In genomic region chr6:78835817-78836216, GRCh38 we compare ENCODE assay signal across 11 cellular contexts. TPM values are rescaled to one million over a fixed set of nuclear protein-coding genes. Genes with fewer than 3 reads are reported as not detected.
DNase-seq lines count a peak whose midpoint lies in the region; ATAC-seq and TF ChIP-seq lines count a peak whose summit lies in the region.
"Had no signal": no experiment of that assay in that cellular context is flagged by ENCODE, and none has a peak within 500 bp of the region (broad histone marks: within the 10 kb centered on the region; RNA-seq: fewer than 3 reads in every experiment).

No MANE protein-coding gene starts in this region.

- H3K36me3 Mint-ChIP-seq in activated CD4-positive, alpha-beta T cell treated with anti-CD3 and anti-CD28 coated beads for 36 hours (ENCODE audit: low read depth), result no peaks in the 10 kb centered on the region

- no peak overlapping the region for H3K27ac Mint-ChIP-seq in activated CD4-positive, alpha-beta T cell treated with anti-CD3 and anti-CD28 coated beads for 36 hours

- no peak overlapping the region for H3K4me3 Mint-ChIP-seq in activated CD4-positive, alpha-beta T cell treated with anti-CD3 and anti-CD28 coated beads for 36 hours

- intact Hi-C loops in lower lobe of right lung (cut with DNase I), result no loop called here
- intact Hi-C loops in activated CD4-positive, alpha-beta T cell treated with anti-CD3 and anti-CD28 coated beads for 36 hours (cut with DNase I, micrococcal nuclease), result no loop called here

- H3K27ac ChIP-seq in lower lobe of right lung, result no peak overlapping the region

- no peak for TF ChIP-seq CTCF in lower lobe of right lung (IDR thresholded peaks at IDR 0.05)

- no peak for ATAC-seq in lower lobe of right lung
- no peak for ATAC-seq in activated CD4-positive, alpha-beta T cell treated with anti-CD3 and anti-CD28 coated beads for 36 hours
- ATAC-seq in GM21786 (IDR thresholded peaks at IDR 0.05; ENCODE audit: unreplicated experiment), result no peak
- ATAC-seq: activated CD4-positive, CD25-positive, alpha-beta regulatory T cell treated with anti-CD3 and anti-CD28 coated beads, Interleukin-2, amount 50 U/mL, for 24 hours had no signal

- peaks cover 6% of the 10 kb centered on the region for H3K4me1 ChIP-seq in adipocyte (ENCODE audit: control insufficient read depth, insufficient read depth, low read length)
- peaks cover 7% of the 10 kb centered on the region for H3K4me1 ChIP-seq in lower lobe of right lung

- CTCF ChIA-PET in activated CD4-positive, alpha-beta T cell treated with anti-CD3 and anti-CD28 coated beads for 36 hours (lab: Charles Lee), result interaction anchor here (1.2 kb wide), 1 partner anchor 219 kb away, joined by 3 read pairs; no protein-coding TSS in a partner anchor

- peaks cover 2% of the 10 kb centered on the region for H3K9me3 Mint-ChIP-seq in activated CD4-positive, alpha-beta T cell treated with anti-CD3 and anti-CD28 coated beads for 36 hours (ENCODE audit: low read depth)

- peaks cover 22% of the 10 kb centered on the region for H3K27me3 Mint-ChIP-seq in activated CD4-positive, alpha-beta T cell treated with anti-CD3 and anti-CD28 coated beads for 36 hours

- POLR2A ChIA-PET in activated CD4-positive, alpha-beta T cell treated with anti-CD3 and anti-CD28 coated beads for 36 hours (lab: Charles Lee), result no interaction called here

- H3K36me3 ChIP-seq in adipocyte (ENCODE audit: control insufficient read depth, insufficient read depth, low read length, severe bottlenecking) (no peaks in the 10 kb centered on the region), lower lobe of right lung (no peaks in the 10 kb centered on the region)

- DNase-seq in DMS153 (lab: John Stamatoyannopoulos, UW) (peak; percentile 2), LHCN-M2 (ENCODE audit: low read depth) (peak; percentile 15), adipocyte (ENCODE audit: low read depth) (peak; percentile 31), midbrain (lab: John Stamatoyannopoulos, UW) (peak; percentile 10), lower lobe of right lung (no peak)
- DNase-seq in activated CD4-positive, alpha-beta T cell treated with anti-CD3 and anti-CD28 coated beads for 36 hours, result no peak
- no peak for DNase-seq in activated CD4-positive, alpha-beta T cell treated with anti-CD3 and anti-CD28 coated beads for 48 hours
- DNase-seq: NCI-H345, occipital lobe had no signal

- H3K9me3 ChIP-seq in adipocyte (ENCODE audit: control insufficient read depth, low read length) (no peaks in the 10 kb centered on the region), lower lobe of right lung (no peaks in the 10 kb centered on the region)

- no peak overlapping the region for H3K9ac ChIP-seq in adipocyte (ENCODE audit: low read length)

- H3K4me3 ChIP-seq in adipocyte (ENCODE audit: low read length) (no peak overlapping the region), lower lobe of right lung (no peak overlapping the region)

- no peaks in the 10 kb centered on the region for H3K27me3 ChIP-seq in adipocyte (replicated peaks; ENCODE audit: control insufficient read depth, insufficient read depth, low read length)
- no peaks in the 10 kb centered on the region for H3K27me3 ChIP-seq in lower lobe of right lung (ENCODE audit: low read depth)

- no peaks in the 10 kb centered on the region for H3K4me1 Mint-ChIP-seq in activated CD4-positive, alpha-beta T cell treated with anti-CD3 and anti-CD28 coated beads for 36 hours

RNA-seq across cellular contexts. Expression of gene IRAK1BP1, which starts 31.5 kb away (rescaled TPM):
- total RNA-seq in LHCN-M2 (2014; rRNA removed) (3.4 and 4.0 TPM in 2 replicates), lower lobe of right lung (6.2 TPM)
- polyA plus RNA-seq in LHCN-M2 (2012), result 1.3 TPM
- 1 to 10 TPM; 1.6 to 2.7 TPM for total RNA-seq in activated CD4-positive, alpha-beta T cell treated with anti-CD3 and anti-CD28 coated beads for 36 hours

Comparison
In these comparisons a context has a peak if more than half of its experiments do, and no peak if none do; other contexts are left out.
1. DNase-seq: peak in DMS153 (single experiment), LHCN-M2 (single experiment), adipocyte (single experiment) and midbrain (single experiment); none in lower lobe of right lung (single experiment), activated CD4-positive, alpha-beta T cell treated with anti-CD3 and anti-CD28 coated beads for 36 hours (single experiment) and activated CD4-positive, alpha-beta T cell treated with anti-CD3 and anti-CD28 coated beads for 48 hours (single experiment).